Comparison of ENCODE assay signal across 8 cellular contexts in the genomic region with DNA sequence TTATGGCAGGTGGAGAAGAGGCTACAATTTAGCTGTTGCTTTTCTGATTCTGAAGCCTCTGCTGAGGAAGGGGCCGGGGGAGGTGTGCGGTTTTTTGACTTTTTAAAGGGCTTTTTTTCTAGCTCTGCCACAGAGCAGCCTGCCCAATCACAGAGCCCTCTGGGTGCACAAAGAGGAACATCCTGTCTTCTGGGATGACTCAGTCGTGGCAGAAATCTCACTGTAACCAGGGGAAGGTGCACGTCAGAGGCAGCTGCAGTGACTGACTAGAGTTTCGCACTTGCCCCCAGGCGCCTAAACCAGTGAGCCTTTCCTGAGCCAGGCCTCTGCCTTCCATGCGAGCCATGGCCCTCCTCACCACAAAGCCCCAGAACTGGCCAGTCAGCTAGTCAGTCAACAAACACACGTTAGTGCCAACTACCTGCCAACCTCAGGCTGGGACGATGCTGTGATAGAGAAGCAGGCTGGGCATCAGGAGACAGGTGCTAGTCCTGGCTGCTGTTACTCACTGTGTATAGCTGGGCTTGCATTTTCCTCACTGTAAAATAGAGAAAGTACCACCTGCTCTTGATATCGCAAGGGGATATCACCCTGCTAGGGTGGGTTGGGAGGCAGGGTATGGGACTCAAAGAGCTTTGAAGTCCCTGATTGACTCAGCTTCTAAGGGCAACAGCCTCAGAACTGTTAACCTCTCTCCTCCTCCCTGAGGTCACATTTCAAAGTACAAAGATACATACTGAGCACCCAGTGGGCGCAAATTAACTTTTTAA. TPM values are rescaled to one million over a fixed set of nuclear protein-coding genes. Genes with fewer than 3 reads are reported as not detected.
DNase-seq lines count a peak whose midpoint lies in the region; ATAC-seq, FAIRE-seq and TF ChIP-seq lines count a peak whose summit lies in the region.

No MANE protein-coding gene starts in this region.

- no peaks in the 10 kb centered on the region for H3K27me3 Mint-ChIP-seq in activated T-cell treated with anti-CD3 and anti-CD28 coated beads, Interleukin-2, amount 50 U/mL, for 24 hours

- TF ChIP-seq POLR2A in GM12892 (IDR thresholded peaks at IDR 0.05; ENCODE audit: low read depth, low read length): peak; percentile 76; the same call in 1 of the 2 replicates

- H3K9ac ChIP-seq in OCI-LY1 (ENCODE audit: low read length): peak overlapping the region; percentile 91

- ATAC-seq in HG02840 (IDR thresholded peaks at IDR 0.05; ENCODE audit: low FRiP score, unreplicated experiment): peak; percentile 77

- H3K79me2 ChIP-seq in OCI-LY1 (ENCODE audit: insufficient read depth, low read length): peaks cover 34% of the 10 kb centered on the region
- peaks cover 49% of the 10 kb centered on the region for H3K79me2 ChIP-seq in osteoblast (ENCODE audit: insufficient read depth, low read length)

- FAIRE-seq in GM12892 (lab: Jason Lieb, UNC): peak; percentile 100

- H3K9me2 ChIP-seq in OCI-LY1 (ENCODE audit: low read depth, low read length): no peaks in the 10 kb centered on the region

- no peaks in the 10 kb centered on the region for H3K9me3 Mint-ChIP-seq in activated T-cell treated with anti-CD3 and anti-CD28 coated beads, Interleukin-2, amount 50 U/mL, for 24 hours

- no peak for TF ChIP-seq CTCF in OCI-LY1 (IDR thresholded peaks at IDR 0.05; ENCODE audit: low read length)
- no peak for TF ChIP-seq CTCF in fibroblast of pulmonary artery (IDR thresholded peaks at IDR 0.05; ENCODE audit: low read length, missing control alignments)
- TF ChIP-seq CTCF in osteoblast (IDR thresholded peaks at IDR 0.05; ENCODE audit: extremely low read depth, low read depth, low read length): no peak

- H3K4me1 ChIP-seq in OCI-LY1 (ENCODE audit: insufficient read depth, low read length, severe bottlenecking) (peaks cover 77% of the 10 kb centered on the region), osteoblast (ENCODE audit: insufficient read depth, low read length) (peaks cover 53% of the 10 kb centered on the region), thymus (ENCODE audit: control insufficient read depth, insufficient read depth, low read length) (peaks cover 39% of the 10 kb centered on the region)

- H3K36me3 ChIP-seq in OCI-LY1 (ENCODE audit: insufficient read depth, low read length): peaks cover 13% of the 10 kb centered on the region
- H3K36me3 ChIP-seq in osteoblast (ENCODE audit: insufficient read depth, low read length): no peaks in the 10 kb centered on the region
- peaks cover 14% of the 10 kb centered on the region for H3K36me3 ChIP-seq in thymus (ENCODE audit: control insufficient read depth, insufficient read depth)

- H3K9me3 ChIP-seq in OCI-LY1 (ENCODE audit: low read length) (no peaks in the 10 kb centered on the region), osteoblast (ENCODE audit: low read depth, low read length) (no peaks in the 10 kb centered on the region), thymus (ENCODE audit: control insufficient read depth) (no peaks in the 10 kb centered on the region)

- H3K27me3 ChIP-seq in OCI-LY1 (ENCODE audit: insufficient read depth, low read length): no peaks in the 10 kb centered on the region
- no peaks in the 10 kb centered on the region for H3K27me3 ChIP-seq in osteoblast (ENCODE audit: insufficient read depth, low read length)
- H3K27me3 ChIP-seq in thymus (ENCODE audit: control insufficient read depth, insufficient read depth): no peaks in the 10 kb centered on the region

- H2AFZ ChIP-seq in OCI-LY1 (ENCODE audit: low read length): no peak overlapping the region
- H2AFZ ChIP-seq in osteoblast (ENCODE audit: low read length): peak overlapping the region; percentile 26

- H4K20me1 ChIP-seq in OCI-LY1 (ENCODE audit: insufficient read depth, low read length) (no peaks in the 10 kb centered on the region), osteoblast (ENCODE audit: insufficient read depth, low read length) (no peaks in the 10 kb centered on the region)

- 6% methylated on average over 11 of the region's 11 CpGs for WGBS in thymus

- peak overlapping the region; percentile 96 for H3K4me2 ChIP-seq in OCI-LY1 (ENCODE audit: low read length)
- H3K4me2 ChIP-seq in osteoblast (ENCODE audit: insufficient read depth, low read length): peak overlapping the region; percentile 80

- H3K4me1 Mint-ChIP-seq in activated T-cell treated with anti-CD3 and anti-CD28 coated beads, Interleukin-2, amount 50 U/mL, for 24 hours (ENCODE audit: low read depth): peaks cover 78% of the 10 kb centered on the region

- H3K36me3 Mint-ChIP-seq in activated T-cell treated with anti-CD3 and anti-CD28 coated beads, Interleukin-2, amount 50 U/mL, for 24 hours (ENCODE audit: low read depth): peaks cover 92% of the 10 kb centered on the region

- H3K4me3 ChIP-seq in OCI-LY1 (ENCODE audit: low read depth, low read length, poor library complexity, severe bottlenecking) (peak overlapping the region; percentile 84), fibroblast of pulmonary artery (replicated peaks; ENCODE audit: low read depth, low read length) (no peak overlapping the region), osteoblast (ENCODE audit: insufficient read depth, low read length) (no peak overlapping the region), thymus (ENCODE audit: low read length) (peak overlapping the region; percentile 73)

- DNase-seq in GM12892 (ENCODE audit: insufficient read length): no peak
- DNase-seq in activated T-cell treated with anti-CD3 and anti-CD28 coated beads, Interleukin-2, amount 50 U/mL, for 24 hours: peak; percentile 88
- DNase-seq in fibroblast of pulmonary artery (ENCODE audit: low read depth): peak; percentile 83
- DNase-seq in osteoblast (ENCODE audit: insufficient read length, low spot score, missing footprints): peak; percentile 95
- DNase-seq in COLO668 (lab: John Stamatoyannopoulos, UW; ENCODE audit: unreplicated experiment): no peak

- H3K4me3 Mint-ChIP-seq in activated T-cell treated with anti-CD3 and anti-CD28 coated beads, Interleukin-2, amount 50 U/mL, for 24 hours: peak overlapping the region; percentile 98

- peak overlapping the region; percentile 97 for H3K27ac Mint-ChIP-seq in activated T-cell treated with anti-CD3 and anti-CD28 coated beads, Interleukin-2, amount 50 U/mL, for 24 hours

- H3F3A ChIP-seq in OCI-LY1 (ENCODE audit: insufficient read depth, low read length): peaks cover 10% of the 10 kb centered on the region; the same call in 1 of the 2 replicates

- peak overlapping the region; percentile 99 for H3K27ac ChIP-seq in OCI-LY1 (ENCODE audit: low read depth, low read length, poor library complexity, severe bottlenecking)
- H3K27ac ChIP-seq in osteoblast (ENCODE audit: low read depth, low read length): peak overlapping the region; percentile 74
- peak overlapping the region; percentile 97 for H3K27ac ChIP-seq in thymus (ENCODE audit: low read depth)

RNA-seq across cellular contexts. Expression of a gene that starts 2.2 kb away (rescaled TPM):
- polyA plus RNA-seq in GM12892 (2012; ENCODE audit: missing spikeins): 28.3 TPM
- total RNA-seq in osteoblast: 24.8 and 27.9 TPM in 2 replicates
- polyA plus RNA-seq in thymus: 162 TPM

RNA-seq across cellular contexts. Expression of a gene that starts 55.9 kb away (rescaled TPM):
- not detected for polyA plus RNA-seq in GM12892 (2012; ENCODE audit: missing spikeins)
- not detected in 2 replicates for total RNA-seq in osteoblast
- polyA plus RNA-seq in thymus: 1.1 TPM

Comparison
In these comparisons a context has a peak if more than half of its experiments do, and no peak if none do; other contexts are left out.
1. DNase-seq: peak in activated T-cell treated with anti-CD3 and anti-CD28 coated beads, Interleukin-2, amount 50 U/mL, for 24 hours (single experiment), fibroblast of pulmonary artery (single experiment) and osteoblast (single experiment); none in GM12892 (single experiment) and COLO668 (single experiment).
2. H3K4me3 ChIP-seq: peak in OCI-LY1 (single experiment) and thymus (single experiment); none in fibroblast of pulmonary artery (single experiment) and osteoblast (single experiment).
3. Peak in every context shown above with its lines, with median percentiles within 50 percentile points of each other: H3K27ac ChIP-seq.